In the genomic region with DNA sequence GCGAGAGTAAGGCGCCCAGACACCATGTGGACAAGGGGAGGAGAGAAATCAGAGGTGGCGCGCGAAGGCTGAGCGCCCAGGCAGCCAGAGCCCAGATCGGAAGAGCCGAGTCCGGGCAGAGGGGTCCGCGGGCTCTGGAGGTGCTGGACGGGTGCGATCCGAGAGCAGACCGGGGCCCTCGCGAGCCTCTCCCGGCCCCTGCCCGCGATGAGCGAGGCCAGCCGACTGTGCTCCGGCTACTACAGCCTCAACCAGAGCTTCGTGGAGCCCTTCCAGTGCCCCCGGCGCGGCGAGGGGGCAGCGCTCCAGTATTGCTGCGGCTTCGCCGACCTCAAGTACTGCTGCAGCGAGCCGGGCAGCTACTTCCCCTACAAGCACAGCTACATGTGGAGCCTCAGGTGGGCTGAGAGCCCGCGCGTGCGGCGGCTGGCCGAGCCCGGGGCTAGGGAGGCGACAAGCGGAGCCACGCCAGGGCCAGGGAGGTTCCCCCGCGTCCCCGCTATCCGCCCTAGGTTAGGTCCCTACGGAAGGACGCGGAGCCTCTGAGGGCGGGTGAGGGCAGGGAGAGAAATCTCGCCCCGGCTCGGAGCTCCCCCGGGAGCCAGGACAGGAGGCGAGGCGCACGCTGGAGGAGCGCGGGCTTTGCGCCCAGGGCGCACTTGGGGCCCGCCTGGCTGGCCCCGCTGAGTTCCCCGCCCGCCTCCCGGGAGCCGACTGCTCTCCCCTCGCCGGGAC, we compare ENCODE assay signal across 1 cellular context.
TF ChIP-seq lines count a peak whose summit lies in the region.

A gene (plus strand): TSS at position 87 of the 735 bp plus-strand sequence. CDS start 121 bp downstream, at position 208.

TF ChIP-seq in WTC11, 78 proteins besides CTCF, POLR2A, EP300 and RAD21 (continued from another document and continues in another):
- TF ChIP-seq, protein P1, sequence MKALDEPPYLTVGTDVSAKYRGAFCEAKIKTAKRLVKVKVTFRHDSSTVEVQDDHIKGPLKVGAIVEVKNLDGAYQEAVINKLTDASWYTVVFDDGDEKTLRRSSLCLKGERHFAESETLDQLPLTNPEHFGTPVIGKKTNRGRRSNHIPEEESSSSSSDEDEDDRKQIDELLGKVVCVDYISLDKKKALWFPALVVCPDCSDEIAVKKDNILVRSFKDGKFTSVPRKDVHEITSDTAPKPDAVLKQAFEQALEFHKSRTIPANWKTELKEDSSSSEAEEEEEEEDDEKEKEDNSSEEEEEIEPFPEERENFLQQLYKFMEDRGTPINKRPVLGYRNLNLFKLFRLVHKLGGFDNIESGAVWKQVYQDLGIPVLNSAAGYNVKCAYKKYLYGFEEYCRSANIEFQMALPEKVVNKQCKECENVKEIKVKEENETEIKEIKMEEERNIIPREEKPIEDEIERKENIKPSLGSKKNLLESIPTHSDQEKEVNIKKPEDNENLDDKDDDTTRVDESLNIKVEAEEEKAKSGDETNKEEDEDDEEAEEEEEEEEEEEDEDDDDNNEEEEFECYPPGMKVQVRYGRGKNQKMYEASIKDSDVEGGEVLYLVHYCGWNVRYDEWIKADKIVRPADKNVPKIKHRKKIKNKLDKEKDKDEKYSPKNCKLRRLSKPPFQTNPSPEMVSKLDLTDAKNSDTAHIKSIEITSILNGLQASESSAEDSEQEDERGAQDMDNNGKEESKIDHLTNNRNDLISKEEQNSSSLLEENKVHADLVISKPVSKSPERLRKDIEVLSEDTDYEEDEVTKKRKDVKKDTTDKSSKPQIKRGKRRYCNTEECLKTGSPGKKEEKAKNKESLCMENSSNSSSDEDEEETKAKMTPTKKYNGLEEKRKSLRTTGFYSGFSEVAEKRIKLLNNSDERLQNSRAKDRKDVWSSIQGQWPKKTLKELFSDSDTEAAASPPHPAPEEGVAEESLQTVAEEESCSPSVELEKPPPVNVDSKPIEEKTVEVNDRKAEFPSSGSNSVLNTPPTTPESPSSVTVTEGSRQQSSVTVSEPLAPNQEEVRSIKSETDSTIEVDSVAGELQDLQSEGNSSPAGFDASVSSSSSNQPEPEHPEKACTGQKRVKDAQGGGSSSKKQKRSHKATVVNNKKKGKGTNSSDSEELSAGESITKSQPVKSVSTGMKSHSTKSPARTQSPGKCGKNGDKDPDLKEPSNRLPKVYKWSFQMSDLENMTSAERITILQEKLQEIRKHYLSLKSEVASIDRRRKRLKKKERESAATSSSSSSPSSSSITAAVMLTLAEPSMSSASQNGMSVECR (CRISPR knock-in tag; IDR thresholded peaks at IDR 0.05; ENCODE audit: borderline replicate concordance) = peak; percentile 70; the same call in 1 of the 2 replicates
- TF ChIP-seq IRF2 (CRISPR knock-in tag; IDR thresholded peaks at IDR 0.05; ENCODE audit: borderline replicate concordance, low read depth) (no peak), ESRRA (CRISPR knock-in tag; IDR thresholded peaks at IDR 0.05; ENCODE audit: borderline replicate concordance) (0 out of 2 replicates have a peak, but pooled peaks have one; percentile 53), NR2C2 (CRISPR knock-in tag; IDR thresholded peaks at IDR 0.05) (no peak), HMGA2 (CRISPR knock-in tag; IDR thresholded peaks at IDR 0.05) (no peak), ZNF219 (CRISPR knock-in tag; IDR thresholded peaks at IDR 0.05; ENCODE audit: borderline replicate concordance) (no peak; the same call in 1 of the 2 replicates), MYBL2 (CRISPR knock-in tag; IDR thresholded peaks at IDR 0.05) (peak; percentile 87), NR1H2 (CRISPR knock-in tag; IDR thresholded peaks at IDR 0.05) (no peak), KAT7 (CRISPR knock-in tag; IDR thresholded peaks at IDR 0.05; ENCODE audit: borderline replicate concordance) (0 out of 2 replicates have a peak, but pooled peaks have one; percentile 68), RELA (CRISPR knock-in tag; IDR thresholded peaks at IDR 0.05; ENCODE audit: borderline replicate concordance) (no peak), JAZF1 (CRISPR knock-in tag; IDR thresholded peaks at IDR 0.05) (no peak), ELF4 (CRISPR knock-in tag; IDR thresholded peaks at IDR 0.05; ENCODE audit: low read depth) (no peak), ZNF396 (CRISPR knock-in tag; IDR thresholded peaks at IDR 0.05; ENCODE audit: borderline replicate concordance) (no peak), CREB1 (CRISPR knock-in tag; IDR thresholded peaks at IDR 0.05) (0 out of 2 replicates have a peak, but pooled peaks have one; percentile 9), NFYB (CRISPR knock-in tag; conservative IDR thresholded peaks at IDR 0.05; ENCODE audit: low read depth) (no peak; the same call in 1 of the 2 replicates), ZNF138 (CRISPR knock-in tag; conservative IDR thresholded peaks at IDR 0.05) (no peak), NFATC4 (CRISPR knock-in tag; IDR thresholded peaks at IDR 0.05) (no peak), FOXP1 (CRISPR knock-in tag; IDR thresholded peaks at IDR 0.05; ENCODE audit: borderline replicate concordance) (peak; percentile 85), SMAD4 (CRISPR knock-in tag; IDR thresholded peaks at IDR 0.05) (no peak), CBFB (CRISPR knock-in tag; IDR thresholded peaks at IDR 0.05; ENCODE audit: low read depth) (no peak), NR3C1 (CRISPR knock-in tag; conservative IDR thresholded peaks at IDR 0.05; ENCODE audit: low read depth) (no peak), ETV6 (CRISPR knock-in tag; IDR thresholded peaks at IDR 0.05) (peak; percentile 38; the same call in 1 of the 2 replicates), EMX1 (CRISPR knock-in tag; IDR thresholded peaks at IDR 0.05) (no peak), MXD4 (CRISPR knock-in tag; IDR thresholded peaks at IDR 0.05; ENCODE audit: borderline replicate concordance) (no peak), GABPB1 (CRISPR knock-in tag; IDR thresholded peaks at IDR 0.05) (no peak), SOX15 (CRISPR knock-in tag; IDR thresholded peaks at IDR 0.05) (no peak)
- TF ChIP-seq, protein P2, sequence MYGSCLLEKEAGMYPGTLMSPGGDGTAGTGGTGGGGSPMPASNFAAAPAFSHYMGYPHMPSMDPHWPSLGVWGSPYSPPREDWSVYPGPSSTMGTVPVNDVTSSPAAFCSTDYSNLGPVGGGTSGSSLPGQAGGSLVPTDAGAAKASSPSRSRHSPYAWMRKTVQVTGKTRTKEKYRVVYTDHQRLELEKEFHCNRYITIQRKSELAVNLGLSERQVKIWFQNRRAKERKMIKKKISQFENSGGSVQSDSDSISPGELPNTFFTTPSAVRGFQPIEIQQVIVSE (CRISPR knock-in tag; IDR thresholded peaks at IDR 0.05; ENCODE audit: borderline replicate concordance) = no peak
- TF ChIP-seq, protein P3, sequence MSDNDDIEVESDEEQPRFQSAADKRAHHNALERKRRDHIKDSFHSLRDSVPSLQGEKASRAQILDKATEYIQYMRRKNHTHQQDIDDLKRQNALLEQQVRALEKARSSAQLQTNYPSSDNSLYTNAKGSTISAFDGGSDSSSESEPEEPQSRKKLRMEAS (CRISPR knock-in tag; IDR thresholded peaks at IDR 0.05) = peak; percentile 69
- TF ChIP-seq, protein P4, sequence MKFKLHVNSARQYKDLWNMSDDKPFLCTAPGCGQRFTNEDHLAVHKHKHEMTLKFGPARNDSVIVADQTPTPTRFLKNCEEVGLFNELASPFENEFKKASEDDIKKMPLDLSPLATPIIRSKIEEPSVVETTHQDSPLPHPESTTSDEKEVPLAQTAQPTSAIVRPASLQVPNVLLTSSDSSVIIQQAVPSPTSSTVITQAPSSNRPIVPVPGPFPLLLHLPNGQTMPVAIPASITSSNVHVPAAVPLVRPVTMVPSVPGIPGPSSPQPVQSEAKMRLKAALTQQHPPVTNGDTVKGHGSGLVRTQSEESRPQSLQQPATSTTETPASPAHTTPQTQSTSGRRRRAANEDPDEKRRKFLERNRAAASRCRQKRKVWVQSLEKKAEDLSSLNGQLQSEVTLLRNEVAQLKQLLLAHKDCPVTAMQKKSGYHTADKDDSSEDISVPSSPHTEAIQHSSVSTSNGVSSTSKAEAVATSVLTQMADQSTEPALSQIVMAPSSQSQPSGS (CRISPR knock-in tag; IDR thresholded peaks at IDR 0.05; ENCODE audit: borderline replicate concordance, low read depth) = no peak
- TF ChIP-seq, protein P5, sequence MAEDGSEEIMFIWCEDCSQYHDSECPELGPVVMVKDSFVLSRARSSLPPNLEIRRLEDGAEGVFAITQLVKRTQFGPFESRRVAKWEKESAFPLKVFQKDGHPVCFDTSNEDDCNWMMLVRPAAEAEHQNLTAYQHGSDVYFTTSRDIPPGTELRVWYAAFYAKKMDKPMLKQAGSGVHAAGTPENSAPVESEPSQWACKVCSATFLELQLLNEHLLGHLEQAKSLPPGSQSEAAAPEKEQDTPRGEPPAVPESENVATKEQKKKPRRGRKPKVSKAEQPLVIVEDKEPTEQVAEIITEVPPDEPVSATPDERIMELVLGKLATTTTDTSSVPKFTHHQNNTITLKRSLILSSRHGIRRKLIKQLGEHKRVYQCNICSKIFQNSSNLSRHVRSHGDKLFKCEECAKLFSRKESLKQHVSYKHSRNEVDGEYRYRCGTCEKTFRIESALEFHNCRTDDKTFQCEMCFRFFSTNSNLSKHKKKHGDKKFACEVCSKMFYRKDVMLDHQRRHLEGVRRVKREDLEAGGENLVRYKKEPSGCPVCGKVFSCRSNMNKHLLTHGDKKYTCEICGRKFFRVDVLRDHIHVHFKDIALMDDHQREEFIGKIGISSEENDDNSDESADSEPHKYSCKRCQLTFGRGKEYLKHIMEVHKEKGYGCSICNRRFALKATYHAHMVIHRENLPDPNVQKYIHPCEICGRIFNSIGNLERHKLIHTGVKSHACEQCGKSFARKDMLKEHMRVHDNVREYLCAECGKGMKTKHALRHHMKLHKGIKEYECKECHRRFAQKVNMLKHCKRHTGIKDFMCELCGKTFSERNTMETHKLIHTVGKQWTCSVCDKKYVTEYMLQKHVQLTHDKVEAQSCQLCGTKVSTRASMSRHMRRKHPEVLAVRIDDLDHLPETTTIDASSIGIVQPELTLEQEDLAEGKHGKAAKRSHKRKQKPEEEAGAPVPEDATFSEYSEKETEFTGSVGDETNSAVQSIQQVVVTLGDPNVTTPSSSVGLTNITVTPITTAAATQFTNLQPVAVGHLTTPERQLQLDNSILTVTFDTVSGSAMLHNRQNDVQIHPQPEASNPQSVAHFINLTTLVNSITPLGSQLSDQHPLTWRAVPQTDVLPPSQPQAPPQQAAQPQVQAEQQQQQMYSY (CRISPR knock-in tag; IDR thresholded peaks at IDR 0.05) = no peak
- TF ChIP-seq, protein P6, sequence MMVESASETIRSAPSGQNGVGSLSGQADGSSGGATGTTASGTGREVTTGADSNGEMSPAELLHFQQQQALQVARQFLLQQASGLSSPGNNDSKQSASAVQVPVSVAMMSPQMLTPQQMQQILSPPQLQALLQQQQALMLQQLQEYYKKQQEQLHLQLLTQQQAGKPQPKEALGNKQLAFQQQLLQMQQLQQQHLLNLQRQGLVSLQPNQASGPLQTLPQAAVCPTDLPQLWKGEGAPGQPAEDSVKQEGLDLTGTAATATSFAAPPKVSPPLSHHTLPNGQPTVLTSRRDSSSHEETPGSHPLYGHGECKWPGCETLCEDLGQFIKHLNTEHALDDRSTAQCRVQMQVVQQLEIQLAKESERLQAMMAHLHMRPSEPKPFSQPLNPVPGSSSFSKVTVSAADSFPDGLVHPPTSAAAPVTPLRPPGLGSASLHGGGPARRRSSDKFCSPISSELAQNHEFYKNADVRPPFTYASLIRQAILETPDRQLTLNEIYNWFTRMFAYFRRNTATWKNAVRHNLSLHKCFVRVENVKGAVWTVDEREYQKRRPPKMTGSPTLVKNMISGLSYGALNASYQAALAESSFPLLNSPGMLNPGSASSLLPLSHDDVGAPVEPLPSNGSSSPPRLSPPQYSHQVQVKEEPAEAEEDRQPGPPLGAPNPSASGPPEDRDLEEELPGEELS (CRISPR knock-in tag; IDR thresholded peaks at IDR 0.05) = no peak
- TF ChIP-seq, protein P7, sequence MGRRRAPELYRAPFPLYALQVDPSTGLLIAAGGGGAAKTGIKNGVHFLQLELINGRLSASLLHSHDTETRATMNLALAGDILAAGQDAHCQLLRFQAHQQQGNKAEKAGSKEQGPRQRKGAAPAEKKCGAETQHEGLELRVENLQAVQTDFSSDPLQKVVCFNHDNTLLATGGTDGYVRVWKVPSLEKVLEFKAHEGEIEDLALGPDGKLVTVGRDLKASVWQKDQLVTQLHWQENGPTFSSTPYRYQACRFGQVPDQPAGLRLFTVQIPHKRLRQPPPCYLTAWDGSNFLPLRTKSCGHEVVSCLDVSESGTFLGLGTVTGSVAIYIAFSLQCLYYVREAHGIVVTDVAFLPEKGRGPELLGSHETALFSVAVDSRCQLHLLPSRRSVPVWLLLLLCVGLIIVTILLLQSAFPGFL (CRISPR knock-in tag; IDR thresholded peaks at IDR 0.05; ENCODE audit: borderline replicate concordance) = no peak
- TF ChIP-seq, protein P8, sequence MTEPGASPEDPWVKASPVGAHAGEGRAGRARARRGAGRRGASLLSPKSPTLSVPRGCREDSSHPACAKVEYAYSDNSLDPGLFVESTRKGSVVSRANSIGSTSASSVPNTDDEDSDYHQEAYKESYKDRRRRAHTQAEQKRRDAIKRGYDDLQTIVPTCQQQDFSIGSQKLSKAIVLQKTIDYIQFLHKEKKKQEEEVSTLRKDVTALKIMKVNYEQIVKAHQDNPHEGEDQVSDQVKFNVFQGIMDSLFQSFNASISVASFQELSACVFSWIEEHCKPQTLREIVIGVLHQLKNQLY (CRISPR knock-in tag; IDR thresholded peaks at IDR 0.05) = no peak
- TF ChIP-seq, protein P9, sequence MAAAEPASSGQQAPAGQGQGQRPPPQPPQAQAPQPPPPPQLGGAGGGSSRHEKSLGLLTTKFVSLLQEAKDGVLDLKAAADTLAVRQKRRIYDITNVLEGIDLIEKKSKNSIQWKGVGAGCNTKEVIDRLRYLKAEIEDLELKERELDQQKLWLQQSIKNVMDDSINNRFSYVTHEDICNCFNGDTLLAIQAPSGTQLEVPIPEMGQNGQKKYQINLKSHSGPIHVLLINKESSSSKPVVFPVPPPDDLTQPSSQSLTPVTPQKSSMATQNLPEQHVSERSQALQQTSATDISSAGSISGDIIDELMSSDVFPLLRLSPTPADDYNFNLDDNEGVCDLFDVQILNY (CRISPR knock-in tag; IDR thresholded peaks at IDR 0.05) = no peak; the same call in none of the 2 replicates
- TF ChIP-seq, protein P10, sequence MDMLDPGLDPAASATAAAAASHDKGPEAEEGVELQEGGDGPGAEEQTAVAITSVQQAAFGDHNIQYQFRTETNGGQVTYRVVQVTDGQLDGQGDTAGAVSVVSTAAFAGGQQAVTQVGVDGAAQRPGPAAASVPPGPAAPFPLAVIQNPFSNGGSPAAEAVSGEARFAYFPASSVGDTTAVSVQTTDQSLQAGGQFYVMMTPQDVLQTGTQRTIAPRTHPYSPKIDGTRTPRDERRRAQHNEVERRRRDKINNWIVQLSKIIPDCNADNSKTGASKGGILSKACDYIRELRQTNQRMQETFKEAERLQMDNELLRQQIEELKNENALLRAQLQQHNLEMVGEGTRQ (CRISPR knock-in tag; IDR thresholded peaks at IDR 0.05) = no peak
- TF ChIP-seq, protein P11, sequence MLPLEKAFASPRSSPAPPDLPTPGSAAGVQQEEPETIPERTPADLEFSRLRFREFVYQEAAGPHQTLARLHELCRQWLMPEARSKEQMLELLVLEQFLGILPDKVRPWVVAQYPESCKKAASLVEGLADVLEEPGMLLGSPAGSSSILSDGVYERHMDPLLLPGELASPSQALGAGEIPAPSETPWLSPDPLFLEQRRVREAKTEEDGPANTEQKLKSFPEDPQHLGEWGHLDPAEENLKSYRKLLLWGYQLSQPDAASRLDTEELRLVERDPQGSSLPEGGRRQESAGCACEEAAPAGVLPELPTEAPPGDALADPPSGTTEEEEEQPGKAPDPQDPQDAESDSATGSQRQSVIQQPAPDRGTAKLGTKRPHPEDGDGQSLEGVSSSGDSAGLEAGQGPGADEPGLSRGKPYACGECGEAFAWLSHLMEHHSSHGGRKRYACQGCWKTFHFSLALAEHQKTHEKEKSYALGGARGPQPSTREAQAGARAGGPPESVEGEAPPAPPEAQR (CRISPR knock-in tag; IDR thresholded peaks at IDR 0.05) = no peak
